ENCODE assay signal across 8 cellular contexts in genomic region chr2:24409700-24410556, GRCh38. TPM values are rescaled to one million over a fixed set of nuclear protein-coding genes. Genes with fewer than 3 reads are reported as not detected.
DNase-seq lines count a peak whose midpoint lies in the region; ATAC-seq and TF ChIP-seq lines count a peak whose summit lies in the region.

No MANE protein-coding gene starts in this region.

- H3K4me2 ChIP-seq in OCI-LY1 (ENCODE audit: low read length), result no peak overlapping the region

- peak; percentile 82 for DNase-seq in G401 (ENCODE audit: low spot score)
- peak; percentile 75 to 85 for DNase-seq in Kasumi-1 (lab: John Stamatoyannopoulos, UW)
- peak; percentile 89 for DNase-seq in adipocyte (ENCODE audit: low read depth)
- peak; percentile 58 for DNase-seq in right atrium auricular region (ENCODE audit: low spot score)
- DNase-seq in retinal pigment epithelial cell (ENCODE audit: low read depth), result no peak

- in situ Hi-C loops in G401 (cut with HindIII; ENCODE audit: low sequenced_read_pairs), result no loop called here

- H3K4me1 ChIP-seq in OCI-LY1 (ENCODE audit: insufficient read depth, low read length, severe bottlenecking) (no peaks in the 10 kb centered on the region), adipocyte (ENCODE audit: control insufficient read depth, insufficient read depth, low read length) (no peaks in the 10 kb centered on the region), right atrium auricular region (no peaks in the 10 kb centered on the region)

- TF ChIP-seq CTCF in OCI-LY1 (IDR thresholded peaks at IDR 0.05; ENCODE audit: low read length) (peak; percentile 89), right atrium auricular region (IDR thresholded peaks at IDR 0.05) (peak; percentile 54 to 85), retinal pigment epithelial cell (conservative IDR thresholded peaks at IDR 0.05; ENCODE audit: low read depth, low read length) (peak; percentile 88)

- H3K79me2 ChIP-seq in OCI-LY1 (ENCODE audit: insufficient read depth, low read length), result no peaks in the 10 kb centered on the region

- no peaks in the 10 kb centered on the region for H3K9me3 ChIP-seq in OCI-LY1 (ENCODE audit: low read length)
- H3K9me3 ChIP-seq in adipocyte (ENCODE audit: control insufficient read depth, low read length), result no peaks in the 10 kb centered on the region
- no peaks in the 10 kb centered on the region for H3K9me3 ChIP-seq in right atrium auricular region

- H3K27ac ChIP-seq in OCI-LY1 (ENCODE audit: low read depth, low read length, poor library complexity, severe bottlenecking) (no peak overlapping the region), right atrium auricular region (no peak overlapping the region)

- no peak overlapping the region for H2AFZ ChIP-seq in OCI-LY1 (ENCODE audit: low read length)

- no peaks in the 10 kb centered on the region for H3K9me2 ChIP-seq in OCI-LY1 (ENCODE audit: low read depth, low read length)

- H3K4me3 ChIP-seq in OCI-LY1 (ENCODE audit: low read depth, low read length, poor library complexity, severe bottlenecking) (no peak overlapping the region), adipocyte (ENCODE audit: low read length) (no peak overlapping the region), right atrium auricular region (no peak overlapping the region), retinal pigment epithelial cell (ENCODE audit: low read length) (no peak overlapping the region)

- H4K20me1 ChIP-seq in OCI-LY1 (ENCODE audit: insufficient read depth, low read length), result no peaks in the 10 kb centered on the region

- no peaks in the 10 kb centered on the region for H3K36me3 ChIP-seq in OCI-LY1 (ENCODE audit: insufficient read depth, low read length)
- no peaks in the 10 kb centered on the region for H3K36me3 ChIP-seq in adipocyte (ENCODE audit: control insufficient read depth, insufficient read depth, low read length, severe bottlenecking)
- no peaks in the 10 kb centered on the region for H3K36me3 ChIP-seq in right atrium auricular region

- H3K27me3 ChIP-seq in OCI-LY1 (ENCODE audit: insufficient read depth, low read length), result no peaks in the 10 kb centered on the region
- peaks cover 4% of the 10 kb centered on the region for H3K27me3 ChIP-seq in adipocyte (replicated peaks; ENCODE audit: control insufficient read depth, insufficient read depth, low read length)
- no peaks in the 10 kb centered on the region for H3K27me3 ChIP-seq in right atrium auricular region

- ATAC-seq in GM18861 (IDR thresholded peaks at IDR 0.05; ENCODE audit: unreplicated experiment) (no peak), HG02884 (IDR thresholded peaks at IDR 0.05; ENCODE audit: unreplicated experiment) (no peak)

- H3F3A ChIP-seq in OCI-LY1 (ENCODE audit: insufficient read depth, low read length), result no peaks in the 10 kb centered on the region

- H3K9ac ChIP-seq in OCI-LY1 (ENCODE audit: low read length) (no peak overlapping the region), adipocyte (ENCODE audit: low read length) (no peak overlapping the region)

RNA-seq across cellular contexts. Expression of gene ITSN2, which starts 49.6 kb away (rescaled TPM):
- 10.3 and 22.2 TPM in 2 replicates for total RNA-seq in G401 (2014; rRNA removed; shearing (Covaris generic))
- 10 to 100 TPM; 40.1 to 40.4 TPM for total RNA-seq in right atrium auricular region
